20 cellular contexts compared by ENCODE assay signal in genomic region chr3:116201032-116201690, GRCh38.
"Had no signal": no experiment of that assay in that cellular context is flagged by ENCODE, and none has a peak within 500 bp of the region (broad histone marks: within the 10 kb centered on the region; RNA-seq: fewer than 3 reads in every experiment).

No MANE protein-coding gene starts in this region.

- H3K4me1 Mint-ChIP-seq: activated CD4-positive, alpha-beta T cell treated with anti-CD3 and anti-CD28 coated beads, Interleukin-2, amount 10 ng/mL, durations not matched to agents 24 days and 14 days; activated naive CD4-positive, alpha-beta T cell treated with anti-CD3 and anti-CD28 coated beads, Interleukin-2, amount 10 ng/mL, durations not matched to agents 7 days and 5 days; activated naive CD8-positive, alpha-beta T cell treated with anti-CD3 and anti-CD28 coated beads, Interleukin-2, amount 50 U/mL, for 24 hours; central memory CD8-positive, alpha-beta T cell; memory B cell; naive thymus-derived CD4-positive, alpha-beta T cell had no signal

- H3K4me3 Mint-ChIP-seq: activated CD4-positive, alpha-beta T cell treated with anti-CD3 and anti-CD28 coated beads, Interleukin-2, amount 10 ng/mL, durations not matched to agents 24 days and 14 days; activated CD8-positive, alpha-beta T cell treated with anti-CD3 and anti-CD28 coated beads, Interleukin-2, amount 10 ng/mL, durations not matched to agents 7 days and 5 days; activated naive CD4-positive, alpha-beta T cell treated with anti-CD3 and anti-CD28 coated beads, Interleukin-2, amount 10 ng/mL, durations not matched to agents 7 days and 5 days; activated naive CD8-positive, alpha-beta T cell treated with anti-CD3 and anti-CD28 coated beads, Interleukin-2, amount 50 U/mL, for 24 hours; activated T-cell treated with anti-CD3 and anti-CD28 coated beads, Interleukin-2, amount 50 U/mL, for 24 hours; central memory CD8-positive, alpha-beta T cell; memory B cell; naive thymus-derived CD4-positive, alpha-beta T cell had no signal

- H3K4me2 ChIP-seq: smooth muscle cell had no signal

- H3K4me1 ChIP-seq: gastrocnemius medialis, upper lobe of left lung had no signal

- H3K27me3 ChIP-seq: gastrocnemius medialis, ovary, upper lobe of left lung had no signal

- H3K27ac Mint-ChIP-seq: activated CD4-positive, alpha-beta T cell treated with anti-CD3 and anti-CD28 coated beads, Interleukin-2, amount 10 ng/mL, durations not matched to agents 24 days and 14 days; activated CD8-positive, alpha-beta T cell treated with anti-CD3 and anti-CD28 coated beads, Interleukin-2, amount 10 ng/mL, durations not matched to agents 7 days and 5 days; activated naive CD4-positive, alpha-beta T cell treated with anti-CD3 and anti-CD28 coated beads, Interleukin-2, amount 10 ng/mL, durations not matched to agents 7 days and 5 days; activated naive CD8-positive, alpha-beta T cell treated with anti-CD3 and anti-CD28 coated beads, Interleukin-2, amount 50 U/mL, for 24 hours; activated T-cell treated with anti-CD3 and anti-CD28 coated beads, Interleukin-2, amount 50 U/mL, for 24 hours; activated T-helper 2 cell treated with anti-CD3 and anti-CD28 coated beads, Interferon-gamma antibody, Interleukin-2, Interleukin-4, amounts not matched to agents 10 μg/mL and 5 μg/mL and 100 μg/mL, durations not matched to agents 14 hours and 24 hours and 36 hours; memory B cell; naive thymus-derived CD4-positive, alpha-beta T cell had no signal

- H3K36me3 Mint-ChIP-seq: activated naive CD4-positive, alpha-beta T cell treated with anti-CD3 and anti-CD28 coated beads, Interleukin-2, amount 10 ng/mL, durations not matched to agents 7 days and 5 days; memory B cell; naive thymus-derived CD4-positive, alpha-beta T cell had no signal

- H3K4me3 ChIP-seq: gastrocnemius medialis, ovary, smooth muscle cell, thoracic aorta, upper lobe of left lung had no signal

- H3K9me3 ChIP-seq: gastrocnemius medialis, ovary, thoracic aorta, upper lobe of left lung had no signal

- ATAC-seq: activated CD8-positive, alpha-beta T cell treated with anti-CD3 and anti-CD28 coated beads, Interleukin-2, amount 10 ng/mL, durations not matched to agents 7 days and 5 days; activated naive CD8-positive, alpha-beta T cell treated with anti-CD3 and anti-CD28 coated beads, Interleukin-2, amount 50 U/mL, for 24 hours; esophagus mucosa; gastrocnemius medialis; naive thymus-derived CD4-positive, alpha-beta T cell; sciatic nerve had no signal

- H3K27ac ChIP-seq: gastrocnemius medialis, ovary, thoracic aorta, upper lobe of left lung had no signal

- DNase-seq: activated CD4-positive, alpha-beta T cell treated with anti-CD3 and anti-CD28 coated beads, Interleukin-2, amount 10 ng/mL, durations not matched to agents 24 days and 14 days; activated CD8-positive, alpha-beta T cell treated with anti-CD3 and anti-CD28 coated beads, Interleukin-2, amount 10 ng/mL, durations not matched to agents 7 days and 5 days; activated naive CD4-positive, alpha-beta T cell treated with anti-CD3 and anti-CD28 coated beads, Interleukin-2, amount 10 ng/mL, durations not matched to agents 7 days and 5 days; activated naive CD8-positive, alpha-beta T cell treated with anti-CD3 and anti-CD28 coated beads, Interleukin-2, amount 50 U/mL, for 24 hours; activated T-cell treated with anti-CD3 and anti-CD28 coated beads, Interleukin-2, amount 50 U/mL, for 24 hours; aorta; cortex of kidney; gastrocnemius medialis; naive thymus-derived CD4-positive, alpha-beta T cell; ovary; stimulated activated CD4-positive, alpha-beta T cell treated with anti-CD3 and anti-CD28 coated beads, Interleukin-4, amount 100 ng/mL, for 1 hour; T1000; upper lobe of left lung had no signal

- H3K9me3 Mint-ChIP-seq: activated T-cell treated with anti-CD3 and anti-CD28 coated beads, Interleukin-2, amount 50 U/mL, for 24 hours had no signal

- H3K27me3 Mint-ChIP-seq: activated CD4-positive, alpha-beta T cell treated with anti-CD3 and anti-CD28 coated beads, Interleukin-2, amount 10 ng/mL, durations not matched to agents 24 days and 14 days; activated naive CD4-positive, alpha-beta T cell treated with anti-CD3 and anti-CD28 coated beads, Interleukin-2, amount 10 ng/mL, durations not matched to agents 7 days and 5 days; activated naive CD8-positive, alpha-beta T cell treated with anti-CD3 and anti-CD28 coated beads, Interleukin-2, amount 50 U/mL, for 24 hours; activated T-cell treated with anti-CD3 and anti-CD28 coated beads, Interleukin-2, amount 50 U/mL, for 24 hours; central memory CD8-positive, alpha-beta T cell; naive thymus-derived CD4-positive, alpha-beta T cell had no signal

- H3K36me3 ChIP-seq: gastrocnemius medialis, ovary, thoracic aorta, upper lobe of left lung had no signal
